In genomic region chr6:7106215-7106751, GRCh38 we compare ENCODE assay signal across 9 cellular contexts. TPM values are rescaled to one million over a fixed set of nuclear protein-coding genes. Genes with fewer than 3 reads are reported as not detected.
DNase-seq lines count a peak whose midpoint lies in the region; ATAC-seq, FAIRE-seq and TF ChIP-seq lines count a peak whose summit lies in the region.
"Had no signal": no experiment of that assay in that cellular context is flagged by ENCODE, and none has a peak within 500 bp of the region (broad histone marks: within the 10 kb centered on the region; RNA-seq: fewer than 3 reads in every experiment).

No MANE protein-coding gene starts in this region.

- POLR2A ChIA-PET in activated CD8-positive, alpha-beta T cell treated with anti-CD3 and anti-CD28 coated beads, Interleukin-2, amount 10 ng/mL, durations not matched to agents 7 days and 5 days (lab: Charles Lee): interaction anchor here (0.6 to 7.0 kb wide), 2 partner anchors 31 kb away, joined by 3 to 52 read pairs; no protein-coding TSS in a partner anchor

- no peaks in the 10 kb centered on the region for H3K9me3 Mint-ChIP-seq in activated T-cell treated with anti-CD3 and anti-CD28 coated beads, Interleukin-2, amount 50 U/mL, for 4 hours
- H3K9me3 Mint-ChIP-seq in activated CD8-positive, alpha-beta T cell treated with anti-CD3 and anti-CD28 coated beads, Interleukin-2, amount 10 ng/mL, durations not matched to agents 7 days and 5 days (ENCODE audit: insufficient read depth): no peaks in the 10 kb centered on the region

- no peaks in the 10 kb centered on the region for H3K36me3 Mint-ChIP-seq in activated T-cell treated with anti-CD3 and anti-CD28 coated beads, Interleukin-2, amount 50 U/mL, for 4 hours (ENCODE audit: insufficient read depth)
- H3K36me3 Mint-ChIP-seq in activated CD8-positive, alpha-beta T cell treated with anti-CD3 and anti-CD28 coated beads, Interleukin-2, amount 10 ng/mL, durations not matched to agents 7 days and 5 days (ENCODE audit: low read depth): peaks cover 8% of the 10 kb centered on the region

- H3K27ac Mint-ChIP-seq in activated CD8-positive, alpha-beta T cell treated with anti-CD3 and anti-CD28 coated beads, Interleukin-2, amount 10 ng/mL, durations not matched to agents 7 days and 5 days: peak overlapping the region; percentile 89

- H2AFZ ChIP-seq in keratinocyte (ENCODE audit: control insufficient read depth, low read length): peak overlapping the region; percentile 87

- intact Hi-C loops in thyroid gland (cut with DNase I): loop anchor here (5.0 to 10.0 kb wide), 2 partner anchors 36 to 51 kb away; no protein-coding TSS in a partner anchor

- H3K27me3 ChIP-seq in keratinocyte (ENCODE audit: control insufficient read depth, extremely low read depth, insufficient read depth, low read length) (no peaks in the 10 kb centered on the region), thyroid gland (no peaks in the 10 kb centered on the region)

- H3K27ac ChIP-seq in keratinocyte (ENCODE audit: control insufficient read depth, insufficient read depth, low read length): peak overlapping the region; percentile 40
- H3K27ac ChIP-seq in thyroid gland: peak overlapping the region; percentile 97 to 99 (median 97)

- H3K4me3 ChIP-seq in keratinocyte (ENCODE audit: control insufficient read depth in 2 of 3, extremely low read depth in 1 of 3, insufficient read depth in 2 of 3, low read depth in 1 of 3, low read length in 3 of 3) (no peak overlapping the region), thyroid gland (replicated peaks in 1 of 3) (peak overlapping the region in 1 of 3 donors; percentile 98)

- H3K27me3 Mint-ChIP-seq in activated T-cell treated with anti-CD3 and anti-CD28 coated beads, Interleukin-2, amount 50 U/mL, for 4 hours (ENCODE audit: low read depth): no peaks in the 10 kb centered on the region
- peaks cover 7% of the 10 kb centered on the region for H3K27me3 Mint-ChIP-seq in activated CD8-positive, alpha-beta T cell treated with anti-CD3 and anti-CD28 coated beads, Interleukin-2, amount 10 ng/mL, durations not matched to agents 7 days and 5 days (ENCODE audit: low read depth)

- H3K9me1 ChIP-seq in keratinocyte (ENCODE audit: control insufficient read depth, extremely low read depth, insufficient read depth, low read length): peaks cover 7% of the 10 kb centered on the region

- peaks cover 13% of the 10 kb centered on the region for H3K4me1 ChIP-seq in keratinocyte (ENCODE audit: control insufficient read depth, extremely low read depth, insufficient read depth, low read length)
- H3K4me1 ChIP-seq in thyroid gland: peaks cover 16 to 25% of the 10 kb centered on the region in 2 donors

- dilution Hi-C loops in keratinocyte (cut with MboI; ENCODE audit: extremely low pct_ligation_motif_present, low sequenced_read_pairs): no loop called here

- peak overlapping the region; percentile 71 for H3K4me2 ChIP-seq in keratinocyte (ENCODE audit: control insufficient read depth, extremely low read depth, insufficient read depth, low read depth, low read length)

- ATAC-seq in activated T-cell treated with anti-CD3 and anti-CD28 coated beads, Interleukin-2, amount 50 U/mL, for 4 hours: no peak
- ATAC-seq in activated CD8-positive, alpha-beta T cell treated with anti-CD3 and anti-CD28 coated beads, Interleukin-2, amount 10 ng/mL, durations not matched to agents 7 days and 5 days: no peak
- ATAC-seq in HG02938 (IDR thresholded peaks at IDR 0.05; ENCODE audit: unreplicated experiment): no peak

- no peak for TF ChIP-seq POLR2A in thyroid gland (IDR thresholded peaks at IDR 0.05)

- peaks cover 35% of the 10 kb centered on the region for H3K79me2 ChIP-seq in keratinocyte (ENCODE audit: control insufficient read depth, insufficient read depth, low read length)

- H3K4me1 Mint-ChIP-seq in activated T-cell treated with anti-CD3 and anti-CD28 coated beads, Interleukin-2, amount 50 U/mL, for 4 hours (ENCODE audit: low read depth): peaks cover 23% of the 10 kb centered on the region
- H3K4me1 Mint-ChIP-seq in activated CD8-positive, alpha-beta T cell treated with anti-CD3 and anti-CD28 coated beads, Interleukin-2, amount 10 ng/mL, durations not matched to agents 7 days and 5 days (ENCODE audit: low read depth): peaks cover 29% of the 10 kb centered on the region

- WGBS in thyroid gland, 2 donors: 72 to 73% methylated on average over 10 of the region's 10 CpGs

- H4K20me1 ChIP-seq in keratinocyte (ENCODE audit: control insufficient read depth, extremely low read depth, insufficient read depth, low read length): no peaks in the 10 kb centered on the region

- H3K9me3 ChIP-seq in keratinocyte (ENCODE audit: control insufficient read depth, low read depth, low read length) (no peaks in the 10 kb centered on the region), thyroid gland (no peaks in the 10 kb centered on the region)

- CTCF ChIA-PET in activated CD8-positive, alpha-beta T cell treated with anti-CD3 and anti-CD28 coated beads, Interleukin-2, amount 10 ng/mL, durations not matched to agents 7 days and 5 days (lab: Charles Lee): interaction anchor here (0.8 to 7.2 kb wide), 6 partner anchors 20 to 138 kb away, joined by 3 to 39 read pairs (median 3); no protein-coding TSS in a partner anchor

- H3K36me3 ChIP-seq in keratinocyte (ENCODE audit: control insufficient read depth in 2 of 2, extremely low read depth in 1 of 2, insufficient read depth in 2 of 2, low read length in 2 of 2) (no peaks in the 10 kb centered on the region), thyroid gland (no peaks in the 10 kb centered on the region)

- no peak for DNase-seq in activated T-cell treated with anti-CD3 and anti-CD28 coated beads, Interleukin-2, amount 50 U/mL, for 4 hours
- DNase-seq in activated T-cell treated with anti-CD3 and anti-CD28 coated beads, Interleukin-2, amount 50 U/mL, for 1 hour: no peak
- DNase-seq in activated CD8-positive, alpha-beta T cell treated with anti-CD3 and anti-CD28 coated beads, Interleukin-2, amount 10 ng/mL, durations not matched to agents 7 days and 5 days: no peak
- DNase-seq in keratinocyte (ENCODE audit: low read depth, low spot score) (no peak), thyroid gland (no peak), RKO (ENCODE audit: low spot score) (no peak), LoVo (ENCODE audit: low spot score) (no peak)
- DNase-seq: DMS79 had no signal

- no peak overlapping the region for H3K9ac ChIP-seq in keratinocyte (ENCODE audit: control insufficient read depth, extremely low read depth, insufficient read depth, low read length)

- peak overlapping the region; percentile 88 for H3K4me3 Mint-ChIP-seq in activated T-cell treated with anti-CD3 and anti-CD28 coated beads, Interleukin-2, amount 50 U/mL, for 4 hours
- peak overlapping the region; percentile 93 for H3K4me3 Mint-ChIP-seq in activated CD8-positive, alpha-beta T cell treated with anti-CD3 and anti-CD28 coated beads, Interleukin-2, amount 10 ng/mL, durations not matched to agents 7 days and 5 days

- TF ChIP-seq CTCF in keratinocyte (optimal IDR thresholded peaks at IDR 0.05 in 1 of 3, IDR thresholded peaks at IDR 0.05 in 1 of 3, conservative IDR thresholded peaks at IDR 0.05 in 1 of 3; ENCODE audit: extremely low read depth in 1 of 3, insufficient read depth in 2 of 3, low read length in 3 of 3): no peak
- TF ChIP-seq CTCF in thyroid gland (IDR thresholded peaks at IDR 0.05): no peak

- FAIRE-seq in keratinocyte (lab: Jason Lieb, UNC): no peak

RNA-seq across cellular contexts. Expression of gene RREB1, which starts 1.5 kb away (rescaled TPM):
- total RNA-seq in activated T-cell treated with anti-CD3 and anti-CD28 coated beads, Interleukin-2, amount 50 U/mL, for 4 hours: 10 to 100 TPM; 18.5 to 20.7 (median 19.2) TPM
- total RNA-seq in activated CD8-positive, alpha-beta T cell treated with anti-CD3 and anti-CD28 coated beads, Interleukin-2, amount 10 ng/mL, durations not matched to agents 7 days and 5 days: 10 to 100 TPM; 27.5 to 29.0 TPM
- 4.3 to 6.2 TPM (median 6.1 TPM) in 3 replicates for polyA plus RNA-seq in keratinocyte
- polyA plus RNA-seq in keratinocyte (2011; ENCODE audit: low read depth): 5.6 TPM
- polyA plus RNA-seq in keratinocyte (2011; cell fraction: cytosol; rRNA removed): 4.7 and 5.5 TPM in 2 replicates
- 30.5 and 34.2 TPM in 2 replicates for polyA plus RNA-seq in keratinocyte (2011; cell fraction: nucleus; rRNA removed)
- polyA plus RNA-seq in keratinocyte (2012; ENCODE audit: low replicate concordance): 10.6 and 17.1 TPM in 2 replicates
- 35.4 to 71.6 TPM (median 38.5 TPM) in 3 replicates for polyA minus RNA-seq in keratinocyte
- 20.1 TPM for polyA minus RNA-seq in keratinocyte (2011; cell fraction: cytosol; rRNA and poly(A)+ RNA removed)
- 43.5 and 68.8 TPM in 2 replicates for polyA minus RNA-seq in keratinocyte (2011; cell fraction: nucleus; rRNA and poly(A)+ RNA removed)
- total RNA-seq in thyroid gland: 10 to 100 TPM; 48.0 to 91.3 (median 57.1) TPM
